8 cellular contexts compared by ENCODE assay signal in the genomic region with DNA sequence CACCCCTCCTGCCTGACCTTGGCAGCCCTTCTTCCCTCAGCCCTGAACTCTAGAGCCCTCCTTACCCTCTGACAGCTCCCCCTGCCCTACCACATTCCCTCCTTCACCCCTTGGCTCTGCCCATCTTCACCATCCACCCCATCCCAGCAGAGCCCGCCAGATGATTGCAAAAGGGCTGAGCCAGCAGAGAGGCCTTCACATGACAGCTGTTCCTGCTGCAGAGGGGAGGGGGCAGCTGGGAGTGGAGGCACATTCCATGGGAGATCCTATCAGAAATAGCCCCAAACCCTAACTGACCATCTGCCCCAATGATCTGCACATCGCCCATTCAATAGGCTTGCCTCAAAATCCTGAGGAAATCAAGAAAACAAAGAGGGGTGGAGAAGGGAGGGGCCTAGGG. TPM values are rescaled to one million over a fixed set of nuclear protein-coding genes. Genes with fewer than 3 reads are reported as not detected.
DNase-seq lines count a peak whose midpoint lies in the region; ATAC-seq and TF ChIP-seq lines count a peak whose summit lies in the region.

No MANE protein-coding gene starts in this region.

- no peaks in the 10 kb centered on the region for H3K9me3 Mint-ChIP-seq in activated B cell treated with CpG ODN at 0.5 μM for 24 hours

- H3K4me3 Mint-ChIP-seq in activated B cell treated with CpG ODN at 0.5 μM for 24 hours = peak overlapping the region; percentile 81

- peak overlapping the region; percentile 99 for H3K27ac Mint-ChIP-seq in activated B cell treated with CpG ODN at 0.5 μM for 24 hours

- H3K4me3 ChIP-seq in right cardiac atrium (ENCODE audit: low read length) = no peak overlapping the region
- peak overlapping the region in 1 of 4 donors; percentile 10 for H3K4me3 ChIP-seq in stomach

- peaks cover 14% of the 10 kb centered on the region for H3K36me3 Mint-ChIP-seq in activated B cell treated with CpG ODN at 0.5 μM for 24 hours (ENCODE audit: low read depth)

- H3K27me3 ChIP-seq in right cardiac atrium (ENCODE audit: control insufficient read depth, insufficient read depth) (no peaks in the 10 kb centered on the region), stomach (no peaks in the 10 kb centered on the region)

- peaks cover 89% of the 10 kb centered on the region for H3K4me1 Mint-ChIP-seq in activated B cell treated with CpG ODN at 0.5 μM for 24 hours

- POLR2A ChIA-PET in activated B cell treated with CpG ODN at 0.5 μM for 24 hours (lab: Charles Lee) = interaction anchor here (0.6 to 7.4 kb wide), 7 partner anchors 13 to 287 kb away, joined by 3 to 183 read pairs (median 12); partner anchors contain the start of genes C11orf98, CSKMT, MTA2 and TUT1

- intact Hi-C loops in activated B cell treated with CpG ODN at 0.5 μM for 24 hours (cut with micrococcal nuclease) (loop anchor here (5.0 to 10.0 kb wide), 4 partner anchors 587 to 1642 kb away; partner anchors contain the start of genes FTH1 and TMEM109), right cardiac atrium (cut with DNase I) (loop anchor here in 1 of 4 donors (10.0 kb wide), 1 partner anchor 130 kb away; no protein-coding TSS in a partner anchor), stomach (cut with DNase I; ENCODE audit: low total_unique reads) (no loop called here)

- TF ChIP-seq CTCF in activated B cell treated with CpG ODN at 0.5 μM for 24 hours (IDR thresholded peaks at IDR 0.05) (no peak), stomach (IDR thresholded peaks at IDR 0.05) (no peak)

- no peaks in the 10 kb centered on the region for H3K9me3 ChIP-seq in right cardiac atrium (ENCODE audit: control insufficient read depth, low read length)
- H3K9me3 ChIP-seq in stomach = no peaks in the 10 kb centered on the region

- H3K36me3 ChIP-seq in stomach = peaks cover 9 to 16% (median 15%) of the 10 kb centered on the region in 4 donors

- WGBS in right cardiac atrium = 82% methylated on average over 2 of the region's 2 CpGs
- 61 to 75% (median 64%) methylated on average over 2 of the region's 2 CpGs for WGBS in stomach, 5 donors

- H3K27me3 Mint-ChIP-seq in activated B cell treated with CpG ODN at 0.5 μM for 24 hours = no peaks in the 10 kb centered on the region

- ATAC-seq in activated B cell treated with CpG ODN at 0.5 μM for 24 hours (ENCODE audit: low read depth) (no peak), right cardiac atrium (no peak), GM21717 (IDR thresholded peaks at IDR 0.05; ENCODE audit: unreplicated experiment) (no peak)

- TF ChIP-seq EP300 in stomach (IDR thresholded peaks at IDR 0.05) = no peak

- CTCF ChIA-PET in activated B cell treated with CpG ODN at 0.5 μM for 24 hours (lab: Charles Lee) = interaction anchor here (11.9 kb wide), 1 partner anchor 12 kb away, joined by 192 read pairs; no protein-coding TSS in a partner anchor

- no peak for TF ChIP-seq POLR2A in stomach (IDR thresholded peaks at IDR 0.05)

- H3K4me1 ChIP-seq in right cardiac atrium (ENCODE audit: control insufficient read depth, insufficient read depth, low read length) = peaks cover 43% of the 10 kb centered on the region
- peaks cover 79 to 98% (median 88%) of the 10 kb centered on the region in 4 donors for H3K4me1 ChIP-seq in stomach

- DNase-seq in NCI-H524 (lab: John Stamatoyannopoulos, UW) (peak; percentile 61 to 66), NCI-H524 treated with DMSO at 0.1 percent for 48 hours (lab: John Stamatoyannopoulos, UW) (no peak), activated B cell treated with CpG ODN at 0.5 μM for 24 hours (no peak), right cardiac atrium (peak in 1 of 3 donors; percentile 66), stomach (no peak), iPS-NIHi7 (ENCODE audit: extremely low spot score) (no peak), iPS-NIHi11 (ENCODE audit: low spot score) (no peak)

- H3K27ac ChIP-seq in right cardiac atrium (ENCODE audit: low read length) = peak overlapping the region; percentile 100
- peak overlapping the region; percentile 86 to 97 (median 95) for H3K27ac ChIP-seq in stomach

RNA-seq across cellular contexts. Expression of gene AHNAK, which starts 7.8 kb away (rescaled TPM):
- 246 and 248 TPM in 2 replicates for total RNA-seq in activated B cell treated with CpG ODN at 0.5 μM for 24 hours
- total RNA-seq in right cardiac atrium = 100 to 1,000 TPM; 289 to 371 (median 320) TPM
- polyA plus RNA-seq in right cardiac atrium = 78.1 TPM
- 100 to 1,000 TPM; 550 to 693 (median 622) TPM for total RNA-seq in stomach
- polyA plus RNA-seq in stomach = 10 to 100 TPM; 37.4 to 76.8 (median 60.3) TPM

RNA-seq across cellular contexts. Expression of gene EEF1G, which starts 19.3 kb away (rescaled TPM):
- total RNA-seq in activated B cell treated with CpG ODN at 0.5 μM for 24 hours (2,373 and 2,524 TPM in 2 replicates), right cardiac atrium (1,000 to 10,000 TPM in 1 of 4 donors, 100 to 1,000 TPM in 3; 807 to 1,060 (median 897) TPM), stomach (1,000 to 10,000 TPM in 1 of 5 donors, 100 to 1,000 TPM in 4; 671 to 1,412 (median 779) TPM)
- polyA plus RNA-seq in right cardiac atrium (770 TPM), stomach (1,000 to 10,000 TPM; 1,415 to 1,760 (median 1,525) TPM)

RNA-seq across cellular contexts. Expression of gene TUT1, which starts 36.9 kb away (rescaled TPM):
- total RNA-seq in activated B cell treated with CpG ODN at 0.5 μM for 24 hours (27.8 and 30.9 TPM in 2 replicates), right cardiac atrium (10 to 100 TPM in 3 of 4 donors, 1 to 10 TPM in 1; 8.0 to 15.3 (median 11.5) TPM), stomach (10 to 100 TPM in 3 of 5 donors, 1 to 10 TPM in 2; 6.1 to 36.2 (median 12.3) TPM)
- polyA plus RNA-seq in right cardiac atrium (10.7 TPM), stomach (10 to 100 TPM; 13.3 to 18.9 (median 16.3) TPM)

RNA-seq across cellular contexts. Expression of gene MTA2, which starts 47.3 kb away (rescaled TPM):
- total RNA-seq in activated B cell treated with CpG ODN at 0.5 μM for 24 hours = 170 and 175 TPM in 2 replicates
- 10 to 100 TPM; 34.8 to 47.6 (median 38.3) TPM for total RNA-seq in right cardiac atrium
- polyA plus RNA-seq in right cardiac atrium = 24.1 TPM
- total RNA-seq in stomach = 100 to 1,000 TPM in 1 of 5 donors, 10 to 100 TPM in 4; 53.9 to 110 (median 85.3) TPM
- 10 to 100 TPM; 32.8 to 44.6 (median 34.7) TPM for polyA plus RNA-seq in stomach

RNA-seq across cellular contexts. Expression of gene EML3, which starts 58.2 kb away (rescaled TPM):
- 115 and 128 TPM in 2 replicates for total RNA-seq in activated B cell treated with CpG ODN at 0.5 μM for 24 hours
- total RNA-seq in right cardiac atrium = 10 to 100 TPM; 23.5 to 33.3 (median 26.7) TPM
- 23.9 TPM for polyA plus RNA-seq in right cardiac atrium
- 100 to 1,000 TPM in 1 of 5 donors, 10 to 100 TPM in 4; 24.4 to 112 (median 51.8) TPM for total RNA-seq in stomach
- polyA plus RNA-seq in stomach = 10 to 100 TPM; 68.1 to 71.3 (median 69.2) TPM

Comparison
In these comparisons a context has a peak if more than half of its experiments do, and no peak if none do; other contexts are left out.
1. DNase-seq: peak in NCI-H524 (2 of 2); none in NCI-H524 treated with DMSO at 0.1 percent for 48 hours (single experiment), activated B cell treated with CpG ODN at 0.5 μM for 24 hours (single experiment), stomach (single experiment), iPS-NIHi7 (single experiment) and iPS-NIHi11 (single experiment).